In the genomic region with DNA sequence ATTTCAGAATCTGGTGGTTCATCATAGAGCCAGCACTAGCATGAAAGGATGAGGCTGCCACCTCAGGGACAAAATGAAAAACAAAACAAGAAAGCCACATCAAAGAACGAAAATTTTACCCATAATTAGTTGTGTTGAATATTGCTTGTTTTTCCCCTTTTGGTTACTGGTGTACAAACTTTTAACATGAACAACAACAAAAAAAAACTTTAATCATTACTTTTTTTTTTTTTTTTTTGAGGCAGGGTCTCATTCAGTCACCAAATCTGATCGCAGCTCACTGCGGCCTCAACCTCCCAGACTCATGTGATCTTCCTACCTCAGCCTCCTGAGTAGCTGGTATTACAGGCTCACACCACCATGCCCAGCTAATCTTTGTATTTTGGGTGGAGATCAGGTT, we compare ENCODE assay signal across 21 cellular contexts. TPM values are rescaled to one million over a fixed set of nuclear protein-coding genes. Genes with fewer than 3 reads are reported as not detected.
A peak's percentile ranks its signal among the peaks of the same experiment; 100 is the strongest.
DNase-seq lines count a peak whose midpoint lies in the region; ATAC-seq and TF ChIP-seq lines count a peak whose summit lies in the region.
"Had no signal": no experiment of that assay in that cellular context is flagged by ENCODE, and none has a peak within 500 bp of the region (broad histone marks: within the 10 kb centered on the region; RNA-seq: fewer than 3 reads in every experiment).

No MANE protein-coding gene starts in this region.

- no peak overlapping the region for H2BK5ac ChIP-seq in H9 (ENCODE audit: insufficient read length, low read length)

- H3K4me1 Mint-ChIP-seq in H9 (peaks cover 11 to 13% of the 10 kb centered on the region in 2 experiments), T-helper 17 cell (peaks cover 6% of the 10 kb centered on the region), HFFc6 (ENCODE audit: low read depth) (no peaks in the 10 kb centered on the region)
- H3K4me1 Mint-ChIP-seq in activated naive CD4-positive, alpha-beta T cell treated with anti-CD3 and anti-CD28 coated beads for 36 hours (ENCODE audit: low read depth) = peaks cover 9% of the 10 kb centered on the region

- H3K4me2 ChIP-seq in H9 (ENCODE audit: insufficient read depth, insufficient read length, low read length) = no peak overlapping the region
- H3K4me2 ChIP-seq: A549; BLaER1 treated with 17β-estradiol and CSF1 and Interleukin-3, amounts not matched to agents 10 nM and 100 nM had no signal

- no peak overlapping the region for H3K4ac ChIP-seq in H9 (ENCODE audit: low read depth, low read length)

- H3K9me3 Mint-ChIP-seq in H9 (no peaks in the 10 kb centered on the region), HFFc6 (no peaks in the 10 kb centered on the region)
- H3K9me3 Mint-ChIP-seq in activated naive CD4-positive, alpha-beta T cell treated with anti-CD3 and anti-CD28 coated beads for 36 hours = no peaks in the 10 kb centered on the region
- H3K9me3 Mint-ChIP-seq: CD8-positive, alpha-beta T cell had no signal

- H3K23me2 ChIP-seq in H9 (ENCODE audit: insufficient read length, low read depth, low read length, poor library complexity, severe bottlenecking) = no peaks in the 10 kb centered on the region

- no peaks in the 10 kb centered on the region for H3K9me3 ChIP-seq in H9 (ENCODE audit: control insufficient read depth, low read depth, low read length)
- H3K9me3 ChIP-seq in T-helper 17 cell (ENCODE audit: control insufficient read depth, low read length, poor library complexity, severe bottlenecking) = no peaks in the 10 kb centered on the region
- H3K9me3 ChIP-seq: A549; BE2C; BLaER1 treated with 17β-estradiol and CSF1 and Interleukin-3, amounts not matched to agents 10 nM and 100 nM had no signal

- H3K4me1 ChIP-seq in H9 (ENCODE audit: insufficient read depth, low read length) = no peaks in the 10 kb centered on the region
- H3K4me1 ChIP-seq: A549, BE2C had no signal

- CTCF ChIA-PET in activated naive CD4-positive, alpha-beta T cell treated with anti-CD3 and anti-CD28 coated beads for 36 hours (lab: Charles Lee) = interaction anchor here (0.7 to 1.9 kb wide), 4 partner anchors 20 to 462 kb away, joined by 4 to 12 read pairs (median 4); no protein-coding TSS in a partner anchor

- H4K8ac ChIP-seq in H9 (replicated peaks; ENCODE audit: insufficient read length, low read depth, low read length) = no peak overlapping the region

- H3K27me3 ChIP-seq in H9 (ENCODE audit: insufficient read depth, low read length) = no peaks in the 10 kb centered on the region
- H3K27me3 ChIP-seq: BLaER1 treated with 17β-estradiol and CSF1 and Interleukin-3, amounts not matched to agents 10 nM and 100 nM had no signal

- WGBS in H9 (ENCODE audit: extremely low coverage, insufficient read length, low lambda C conversion rate) = no CpG with 5 or more reads among the region's 3 CpGs

- intact Hi-C loops in activated naive CD4-positive, alpha-beta T cell treated with anti-CD3 and anti-CD28 coated beads for 36 hours (cut with micrococcal nuclease) = loop anchor here (2.0 kb wide), 1 partner anchor 22 kb away; no protein-coding TSS in a partner anchor

- ATAC-seq in T-helper 17 cell = peak; percentile 50
- ATAC-seq: A549; CD8-positive, alpha-beta T cell had no signal

- H3T11ph ChIP-seq in H9 (ENCODE audit: low read length) = no peak overlapping the region

- no peak overlapping the region for H3K4me3 Mint-ChIP-seq in H9
- no peak overlapping the region for H3K4me3 Mint-ChIP-seq in T-helper 17 cell
- H3K4me3 Mint-ChIP-seq in activated naive CD4-positive, alpha-beta T cell treated with anti-CD3 and anti-CD28 coated beads for 36 hours = no peak overlapping the region
- H3K4me3 Mint-ChIP-seq in HFFc6 = no peak overlapping the region
- H3K4me3 Mint-ChIP-seq: CD8-positive, alpha-beta T cell had no signal

- H3K79me2 ChIP-seq in H9 (ENCODE audit: insufficient read depth, low read length) = no peaks in the 10 kb centered on the region

- H3K36me3 Mint-ChIP-seq in H9 (ENCODE audit: insufficient read depth in 1 of 3, low read depth in 3 of 3) = no peaks in the 10 kb centered on the region
- H3K36me3 Mint-ChIP-seq in T-helper 17 cell (ENCODE audit: low read depth) = no peaks in the 10 kb centered on the region
- no peaks in the 10 kb centered on the region for H3K36me3 Mint-ChIP-seq in activated naive CD4-positive, alpha-beta T cell treated with anti-CD3 and anti-CD28 coated beads for 36 hours (ENCODE audit: low read depth)
- H3K36me3 Mint-ChIP-seq in HFFc6 (ENCODE audit: low read depth) = no peaks in the 10 kb centered on the region
- H3K36me3 Mint-ChIP-seq: CD8-positive, alpha-beta T cell had no signal

- no peak overlapping the region for H4K5ac ChIP-seq in H9 (ENCODE audit: insufficient read length, low read depth, low read length)

- no peaks in the 10 kb centered on the region for H3K27me3 Mint-ChIP-seq in H9 (ENCODE audit: low read depth)
- H3K27me3 Mint-ChIP-seq in T-helper 17 cell = no peaks in the 10 kb centered on the region
- no peaks in the 10 kb centered on the region for H3K27me3 Mint-ChIP-seq in activated naive CD4-positive, alpha-beta T cell treated with anti-CD3 and anti-CD28 coated beads for 36 hours (ENCODE audit: low read depth)
- H3K27me3 Mint-ChIP-seq in HFFc6 (ENCODE audit: insufficient read depth) = peaks cover 15% of the 10 kb centered on the region

- H3K27ac ChIP-seq in C4-2B (peak overlapping the region; percentile 73), H9 (ENCODE audit: insufficient read length, low read depth, low read length) (no peak overlapping the region)
- H3K27ac ChIP-seq: A549; BLaER1 treated with 17β-estradiol and CSF1 and Interleukin-3, amounts not matched to agents 10 nM and 100 nM had no signal

- H3K56ac ChIP-seq in H9 (ENCODE audit: insufficient read length, low read depth, low read length) = no peak overlapping the region

- DNase-seq in H9 (peak; percentile 0), T-helper 17 cell (no peak), NCI-H2227 (lab: John Stamatoyannopoulos, UW; ENCODE audit: unreplicated experiment) (no peak), HFFc6 (no peak)
- peak; percentile 9 for DNase-seq in central memory CD4-positive, alpha-beta T cell
- DNase-seq in activated naive CD4-positive, alpha-beta T cell treated with anti-CD3 and anti-CD28 coated beads for 36 hours = no peak
- DNase-seq in stimulated activated CD4-positive, alpha-beta T cell treated with anti-CD3 and anti-CD28 coated beads, Interleukin-15, amount 100 ng/mL, for 24 hours = no peak
- DNase-seq: 8988T; ACHN; AML-193; BE2C; CD8-positive, alpha-beta T cell; DMS 273 treated with DMSO at 0.1 percent for 48 hours; DMS79; EL; GDM1; GOT3; HCEC 1CT had no signal

- no peak overlapping the region for H3K18ac ChIP-seq in H9 (ENCODE audit: insufficient read length, low read depth, low read length)

- H3K14ac ChIP-seq in H9 (ENCODE audit: insufficient read depth, low read length) = no peak overlapping the region

- no peak overlapping the region for H4K91ac ChIP-seq in H9 (ENCODE audit: insufficient read length, low read depth, low read length)

- H2BK20ac ChIP-seq in H9 (ENCODE audit: low read depth, low read length, poor library complexity, severe bottlenecking) = no peak overlapping the region

- no peak overlapping the region for H3K9ac ChIP-seq in H9 (ENCODE audit: extremely low read depth, insufficient read length, low read length)
- H3K9ac ChIP-seq: BLaER1 treated with 17β-estradiol and CSF1 and Interleukin-3, amounts not matched to agents 10 nM and 100 nM had no signal

- H4K20me1 ChIP-seq in H9 (ENCODE audit: control insufficient read depth, insufficient read depth, insufficient read length) = no peaks in the 10 kb centered on the region
- H4K20me1 ChIP-seq: BLaER1 treated with 17β-estradiol and CSF1 and Interleukin-3, amounts not matched to agents 10 nM and 100 nM had no signal

- H2AFZ ChIP-seq in H9 (ENCODE audit: low read length) = no peak overlapping the region

- H2BK15ac ChIP-seq in H9 (ENCODE audit: low read depth, low read length) = no peak overlapping the region

- no peak overlapping the region for H2BK12ac ChIP-seq in H9 (ENCODE audit: insufficient read length, low read depth, low read length)

- H3K79me1 ChIP-seq in H9 (ENCODE audit: insufficient read depth, low read depth, low read length, poor library complexity, severe bottlenecking) = no peaks in the 10 kb centered on the region

- H3K23ac ChIP-seq in H9 (ENCODE audit: insufficient read length, low read depth, low read length) = no peak overlapping the region

- H3K27ac Mint-ChIP-seq in H9 (no peak overlapping the region), T-helper 17 cell (no peak overlapping the region), HFFc6 (no peak overlapping the region)
- no peak overlapping the region for H3K27ac Mint-ChIP-seq in activated naive CD4-positive, alpha-beta T cell treated with anti-CD3 and anti-CD28 coated beads for 36 hours
- H3K27ac Mint-ChIP-seq: CD8-positive, alpha-beta T cell had no signal

- no peak for TF ChIP-seq CTCF in C4-2B (conservative IDR thresholded peaks at IDR 0.05)
- TF ChIP-seq CTCF in H9 (conservative IDR thresholded peaks at IDR 0.05) = no peak
- TF ChIP-seq CTCF in HFFc6 (IDR thresholded peaks at IDR 0.05) = no peak

- H2AK5ac ChIP-seq in H9 (ENCODE audit: insufficient read length, low read length) = no peak overlapping the region

- H2BK120ac ChIP-seq in H9 (ENCODE audit: low read depth, low read length, poor library complexity, severe bottlenecking) = no peak overlapping the region

RNA-seq across cellular contexts. Expression of a gene that starts 39.7 kb away (rescaled TPM):
- total RNA-seq in H9 (2021) = 46.1 and 46.9 TPM in 2 replicates
- 1 to 10 TPM; 3.9 to 4.3 TPM for total RNA-seq in T-helper 17 cell
- 10 to 100 TPM; 12.5 to 12.9 TPM for total RNA-seq in activated naive CD4-positive, alpha-beta T cell treated with anti-CD3 and anti-CD28 coated beads for 36 hours
- total RNA-seq in HFFc6 (2021; fragmentation: NEBNext Ultra II Directional; extraction: Animal tissue kit (Norgen Biotek cat#: 25700)) = 1 to 10 TPM; 2.3 to 6.5 (median 2.7) TPM

Comparison
In these comparisons a context has a peak if more than half of its experiments do, and no peak if none do; other contexts are left out.
1. DNase-seq: peak in H9 (single experiment) and central memory CD4-positive, alpha-beta T cell (single experiment); none in T-helper 17 cell (0 of 3), activated naive CD4-positive, alpha-beta T cell treated with anti-CD3 and anti-CD28 coated beads for 36 hours (single experiment), NCI-H2227 (single experiment), HFFc6 (single experiment) and stimulated activated CD4-positive, alpha-beta T cell treated with anti-CD3 and anti-CD28 coated beads, Interleukin-15, amount 100 ng/mL, for 24 hours (single experiment).